Comparison of ENCODE assay signal across 10 cellular contexts in genomic region chr1:237012789-237013383, GRCh38. TPM values are rescaled to one million over a fixed set of nuclear protein-coding genes. Genes with fewer than 3 reads are reported as not detected.
A peak's percentile ranks its signal among the peaks of the same experiment; 100 is the strongest.
DNase-seq lines count a peak whose midpoint lies in the region; ATAC-seq, FAIRE-seq and TF ChIP-seq lines count a peak whose summit lies in the region.
"Had no signal": no experiment of that assay in that cellular context is flagged by ENCODE, and none has a peak within 500 bp of the region (broad histone marks: within the 10 kb centered on the region; RNA-seq: fewer than 3 reads in every experiment).

No MANE protein-coding gene starts in this region.

- WGBS in SK-N-SH (ENCODE audit: low lambda C conversion rate), result 30% methylated on average over 15 of the region's 15 CpGs
- 6% methylated on average over 15 of the region's 15 CpGs for WGBS in K562 (ENCODE audit: insufficient coverage, low coverage, missing lambda C conversion rate)

- H3K27me3 ChIP-seq in SK-N-SH (ENCODE audit: insufficient read depth), result no peaks in the 10 kb centered on the region
- H3K27me3 ChIP-seq in K562 (ENCODE audit: control insufficient read depth in 2 of 2, insufficient read depth in 2 of 2, low read length in 2 of 2), result peaks cover 2 to 5% of the 10 kb centered on the region in 2 experiments; a peak in 3 of 5 replicates

- H3K9me3 ChIP-seq in SK-N-SH (no peaks in the 10 kb centered on the region), K562 (replicated peaks; ENCODE audit: control insufficient read depth, insufficient read depth, low read depth, low read length) (no peaks in the 10 kb centered on the region)
- H3K9me3 ChIP-seq: psoas muscle had no signal

- peak; percentile 61 for FAIRE-seq in K562 (lab: Jason Lieb, UNC)

- TF ChIP-seq EP300 in SK-N-SH (IDR thresholded peaks at IDR 0.05; ENCODE audit: borderline replicate concordance in 1 of 2, low read depth in 1 of 2, low read length in 1 of 2) (no peak), K562 (IDR thresholded peaks at IDR 0.05; ENCODE audit: low read length) (peak; percentile 26; the same call in 1 of the 2 replicates)

- CTCF ChIA-PET in SK-N-SH (lab: Yijun Ruan, JAX) (no interaction called here), K562 (lab: Yijun Ruan, JAX; ENCODE audit: low intra/inter-chr PET ratio) (no interaction called here)

- ATAC-seq in SK-N-SH treated with all-trans-retinoic acid at 6 μM for 48 hours (no peak), K562 (peak; percentile 83), GM21737 (IDR thresholded peaks at IDR 0.05; ENCODE audit: unreplicated experiment) (no peak), GM18511 (IDR thresholded peaks at IDR 0.05; ENCODE audit: unreplicated experiment) (no peak), GM21723 (IDR thresholded peaks at IDR 0.05; ENCODE audit: unreplicated experiment) (no peak)
- ATAC-seq: psoas muscle had no signal

- BruUV-seq in K562 (replicated peaks; lab: Mats Ljungman, UMichigan), result no TSS peak

- H3K9me2 ChIP-seq in SK-N-SH, result no peaks in the 10 kb centered on the region

- H3K9ac ChIP-seq in SK-N-SH (no peak overlapping the region), K562 (ENCODE audit: insufficient read depth in 1 of 2, low read depth in 2 of 2, low read length in 2 of 2) (peak overlapping the region in 1 of 2 experiments; percentile 54; a peak in 1 of 4 replicates)

- no peaks in the 10 kb centered on the region for H3K36me3 ChIP-seq in SK-N-SH (replicated peaks in 1 of 2; ENCODE audit: control insufficient read depth in 1 of 2, insufficient read depth in 2 of 2, low read length in 1 of 2)
- no peaks in the 10 kb centered on the region for H3K36me3 ChIP-seq in K562 (ENCODE audit: control insufficient read depth, insufficient read depth, low read length)

- POLR2A ChIA-PET in SK-N-SH (lab: Yijun Ruan, JAX) (no interaction called here), K562 (lab: Yijun Ruan, JAX) (interaction anchor here (1.0 kb wide), 1 partner anchor 99 kb away, joined by 5 read pairs; no protein-coding TSS in a partner anchor)

- intact Hi-C loops in K562 (cut with micrococcal nuclease), result no loop called here

- TF ChIP-seq RAD21 in SK-N-SH (IDR thresholded peaks at IDR 0.05; ENCODE audit: low read length) (no peak), K562 (CRISPR knock-in tag; conservative IDR thresholded peaks at IDR 0.05 in 1 of 2, IDR thresholded peaks at IDR 0.05 in 1 of 2) (peak in 1 of 2 experiments; percentile 21; a peak in 2 of 4 replicates)

- H3K4me2 ChIP-seq in SK-N-SH (no peak overlapping the region), K562 (ENCODE audit: insufficient read depth, low read length) (peak overlapping the region; percentile 50; the same call in 1 of the 2 replicates)

- H3K4me3 ChIP-seq in SK-N-SH (ENCODE audit: low read depth in 2 of 2, low read length in 1 of 2) (no peak overlapping the region), K562 (no peak overlapping the region)
- H3K4me3 ChIP-seq: psoas muscle had no signal

- TF ChIP-seq CTCF in SK-N-SH (IDR thresholded peaks at IDR 0.05) (no peak), K562 (IDR thresholded peaks at IDR 0.05 in 2 of 3, conservative IDR thresholded peaks at IDR 0.05 in 1 of 3; ENCODE audit: insufficient read depth in 2 of 3, low read depth in 1 of 3, low read length in 3 of 3) (no peak)

- H4K20me1 ChIP-seq in SK-N-SH (ENCODE audit: insufficient read depth) (no peaks in the 10 kb centered on the region), K562 (replicated peaks; ENCODE audit: control insufficient read depth, insufficient read depth, low read length) (no peaks in the 10 kb centered on the region)

- H3F3A ChIP-seq in SK-N-SH (replicated peaks; ENCODE audit: insufficient read depth), result no peaks in the 10 kb centered on the region

- no peak for TF ChIP-seq POLR2A in K562 (conservative IDR thresholded peaks at IDR 0.05)

- H3K9me1 ChIP-seq in K562 (ENCODE audit: control insufficient read depth, insufficient read depth, low read length), result no peaks in the 10 kb centered on the region

- in situ Hi-C loops in K562 (cut with MboI), result no loop called here

- H3K27ac ChIP-seq in SK-N-SH (ENCODE audit: low read depth in 2 of 2, low read length in 1 of 2) (no peak overlapping the region), K562 (ENCODE audit: extremely low read depth, low read depth, low read length) (peak overlapping the region; percentile 17; the same call in 1 of the 3 replicates)
- H3K27ac ChIP-seq: psoas muscle had no signal

- DNase-seq in SK-N-SH (peak; percentile 28), K562 (ENCODE audit: extremely low read depth in 1 of 4, low spot score in 3 of 4) (peak; percentile 36 to 86 (median 54)), kidney glomerular epithelial cell (lab: John Stamatoyannopoulos, UW) (peak; percentile 57), CD1c-positive myeloid dendritic cell (ENCODE audit: extremely low spot score) (no peak)
- DNase-seq: psoas muscle, T-helper 9 cell had no signal

- H3K79me2 ChIP-seq in SK-N-SH (ENCODE audit: insufficient read depth) (no peaks in the 10 kb centered on the region), K562 (ENCODE audit: control insufficient read depth, insufficient read depth, low read length) (no peaks in the 10 kb centered on the region)

- no peak overlapping the region for H2AFZ ChIP-seq in SK-N-SH (ENCODE audit: low read depth)
- peak overlapping the region; percentile 51; the same call in 1 of the 2 replicates for H2AFZ ChIP-seq in K562 (ENCODE audit: low read depth, low read length)

- H3K4me1 ChIP-seq in SK-N-SH (ENCODE audit: control insufficient read depth in 1 of 2, insufficient read depth in 2 of 2, low read depth in 1 of 2, low read length in 1 of 2), result no peaks in the 10 kb centered on the region; a peak in 1 of 4 replicates
- H3K4me1 ChIP-seq in K562 (replicated peaks in 1 of 2; ENCODE audit: control insufficient read depth in 2 of 2, insufficient read depth in 2 of 2, low read length in 2 of 2), result peaks cover 4 to 11% of the 10 kb centered on the region in 2 experiments; a peak in 3 of 5 replicates
- H3K4me1 ChIP-seq: psoas muscle had no signal

TF ChIP-seq in K562, 482 proteins besides CTCF, POLR2A, EP300 and RAD21 (continues in another document):
- TF ChIP-seq USF2 (CRISPR knock-in tag; IDR thresholded peaks at IDR 0.05) (no peak), RB1 (IDR thresholded peaks at IDR 0.05; ENCODE audit: low read depth) (no peak), ZNF263 (CRISPR knock-in tag; IDR thresholded peaks at IDR 0.05; ENCODE audit: borderline replicate concordance) (peak; percentile 50; the same call in 1 of the 2 replicates), SIX5 (IDR thresholded peaks at IDR 0.05; ENCODE audit: borderline replicate concordance in 1 of 2, insufficient read depth in 1 of 2, low read depth in 1 of 2, low read length in 2 of 2) (no peak), SMARCE1 (IDR thresholded peaks at IDR 0.05) (peak; percentile 66; the same call in 1 of the 2 replicates)

RNA-seq across cellular contexts. Expression of gene MT1HL1, which starts 8.6 kb away (rescaled TPM):
- not detected in 2 replicates for polyA plus RNA-seq in SK-N-SH (2012; rRNA removed)
- not detected in 2 replicates for polyA plus RNA-seq in SK-N-SH (2012; cell fraction: cytosol; rRNA removed)
- not detected in 2 replicates for polyA plus RNA-seq in SK-N-SH (2012; cell fraction: nucleus; rRNA removed)
- total RNA-seq in K562 (2011; cell fraction: chromatin; rRNA removed; ENCODE audit: low replicate concordance), result not detected in 2 replicates
- total RNA-seq in K562 (2011; cell fraction: nucleolus; rRNA removed), result not detected in 2 replicates
- total RNA-seq in K562 (2011; cell fraction: nucleoplasm; rRNA removed), result not detected in 2 replicates
- not detected in 2 replicates for total RNA-seq in K562 (2014; rRNA removed)
- not detected in 2 replicates for total RNA-seq in K562 (2014; rRNA removed; fragmentation: Illumina TruSeq; extraction: Trizol)
- total RNA-seq in K562 (2015; rRNA removed; fragmentation: Illumina TruSeq; extraction: Trizol), result not detected in 2 replicates
- total RNA-seq in K562 (2021), result not detected in 2 replicates
- not detected in 2 replicates for polyA plus RNA-seq in K562 (2011; rRNA removed)
- not detected in 2 replicates for polyA plus RNA-seq in K562 (2011; cell fraction: cytosol; rRNA removed)
- not detected in 2 replicates for polyA plus RNA-seq in K562 (2011; cell fraction: nucleus; rRNA removed)
- not detected in 2 replicates for polyA plus RNA-seq in K562 (2012)
- not detected in 2 replicates for polyA plus RNA-seq in K562 (2014; fragmentation: Illumina TruSeq; extraction: Trizol)
- not detected for polyA plus RNA-seq in K562 (2014; fragmentation: Nextera tagmentation; extraction: Ambion mirVana)
- polyA plus RNA-seq in K562 (2014; rRNA removed), result not detected in 2 replicates
- polyA minus RNA-seq in K562 (2011; rRNA and poly(A)+ RNA removed), result not detected in 2 replicates
- not detected in 2 replicates for polyA minus RNA-seq in K562 (2011; cell fraction: cytosol; rRNA and poly(A)+ RNA removed)
- polyA minus RNA-seq in K562 (2011; cell fraction: nucleus; rRNA and poly(A)+ RNA removed), result not detected in 2 replicates
- total RNA-seq: psoas muscle had no signal
- polyA plus RNA-seq: psoas muscle had no signal

RNA-seq across cellular contexts. Expression of gene RYR2, which starts 29.1 kb away (rescaled TPM):
- polyA plus RNA-seq in SK-N-SH (2012; rRNA removed), result under 0.01 and 0.03 TPM in 2 replicates
- 0.04 and 0.07 TPM in 2 replicates for polyA plus RNA-seq in SK-N-SH (2012; cell fraction: cytosol; rRNA removed)
- polyA plus RNA-seq in SK-N-SH (2012; cell fraction: nucleus; rRNA removed), result 0.01 TPM in 2 replicates
- total RNA-seq in K562 (2011; cell fraction: chromatin; rRNA removed; ENCODE audit: low replicate concordance), result 0.14 and 0.69 TPM in 2 replicates
- total RNA-seq in K562 (2011; cell fraction: nucleolus; rRNA removed), result 0.17 and 0.26 TPM in 2 replicates
- 0.31 and 0.37 TPM in 2 replicates for total RNA-seq in K562 (2011; cell fraction: nucleoplasm; rRNA removed)
- total RNA-seq in K562 (2014; rRNA removed), result 0.14 and 0.24 TPM in 2 replicates
- 0.26 and 0.33 TPM in 2 replicates for total RNA-seq in K562 (2014; rRNA removed; fragmentation: Illumina TruSeq; extraction: Trizol)
- 0.23 and 0.33 TPM in 2 replicates for total RNA-seq in K562 (2015; rRNA removed; fragmentation: Illumina TruSeq; extraction: Trizol)
- total RNA-seq in K562 (2021), result 0.13 and 0.18 TPM in 2 replicates
- under 0.01 and 0.07 TPM in 2 replicates for polyA plus RNA-seq in K562 (2011; rRNA removed)
- under 0.01 TPM in 2 replicates for polyA plus RNA-seq in K562 (2011; cell fraction: cytosol; rRNA removed)
- polyA plus RNA-seq in K562 (2011; cell fraction: nucleus; rRNA removed), result 0.06 TPM in 1 of 2 replicates, not detected in the other
- polyA plus RNA-seq in K562 (2012), result 0.12 and 0.35 TPM in 2 replicates
- polyA plus RNA-seq in K562 (2014; fragmentation: Illumina TruSeq; extraction: Trizol), result 0.13 and 0.17 TPM in 2 replicates
- polyA plus RNA-seq in K562 (2014; fragmentation: Nextera tagmentation; extraction: Ambion mirVana), result under 1 TPM; 0.03 to 0.10 TPM
- 0.42 and 0.47 TPM in 2 replicates for polyA plus RNA-seq in K562 (2014; rRNA removed)
- polyA minus RNA-seq in K562 (2011; rRNA and poly(A)+ RNA removed), result 0.03 and 0.21 TPM in 2 replicates
- polyA minus RNA-seq in K562 (2011; cell fraction: cytosol; rRNA and poly(A)+ RNA removed), result not detected in 2 replicates
- under 0.01 and 0.13 TPM in 2 replicates for polyA minus RNA-seq in K562 (2011; cell fraction: nucleus; rRNA and poly(A)+ RNA removed)

Comparison
In these comparisons a context has a peak if more than half of its experiments do, and no peak if none do; other contexts are left out.
1. Of the 27 proteins assayed by ChIP-seq in both K562 and SK-N-SH: peak only in K562: EP300, JUND, NFIC and NRF1; only in SK-N-SH: none; in both: none; in neither: 21; mixed calls (peak in some experiments, not most) for 2.